ENCODE assay signal across 10 cellular contexts in genomic region chr17:35740997-35741931, GRCh38. TPM values are rescaled to one million over a fixed set of nuclear protein-coding genes. Genes with fewer than 3 reads are reported as not detected.
DNase-seq lines count a peak whose midpoint lies in the region; ATAC-seq lines count a peak whose summit lies in the region.
"Had no signal": no experiment of that assay in that cellular context is flagged by ENCODE, and none has a peak within 500 bp of the region (broad histone marks: within the 10 kb centered on the region; RNA-seq: fewer than 3 reads in every experiment).

No MANE protein-coding gene starts in this region.

- H3K27me3 Mint-ChIP-seq in activated naive CD8-positive, alpha-beta T cell treated with anti-CD3 and anti-CD28 coated beads for 36 hours = peaks cover 38% of the 10 kb centered on the region

- in situ Hi-C loops in ACHN (cut with HindIII; ENCODE audit: low pct_ligation_motif_present, low pct_unique_long_range_greater_than_20kb, low sequenced_read_pairs) = no loop called here

- H3K9me3 Mint-ChIP-seq in activated naive CD8-positive, alpha-beta T cell treated with anti-CD3 and anti-CD28 coated beads for 36 hours = no peaks in the 10 kb centered on the region

- DNase-seq in Right ventricle myocardium inferior (ENCODE audit: missing footprints) (no peak), cardiac septum (ENCODE audit: low spot score) (no peak), left lobe of liver (ENCODE audit: low spot score) (no peak), hippocampal formation (lab: John Stamatoyannopoulos, UW) (no peak), ACHN (no peak), occipital lobe (lab: John Stamatoyannopoulos, UW) (no peak)
- DNase-seq in activated naive CD8-positive, alpha-beta T cell treated with anti-CD3 and anti-CD28 coated beads for 36 hours = peak; percentile 54

- H3K4me3 ChIP-seq in thymus (ENCODE audit: low read length) = peak overlapping the region; percentile 12

- intact Hi-C loops in Right ventricle myocardium inferior (cut with DNase I) = no loop called here
- intact Hi-C loops in cardiac septum (cut with DNase I) = no loop called here

- no peak overlapping the region for H3K27ac Mint-ChIP-seq in activated naive CD8-positive, alpha-beta T cell treated with anti-CD3 and anti-CD28 coated beads for 36 hours

- 22% methylated on average over 73 of the region's 73 CpGs for WGBS in thymus

- H3K36me3 Mint-ChIP-seq in activated naive CD8-positive, alpha-beta T cell treated with anti-CD3 and anti-CD28 coated beads for 36 hours = no peaks in the 10 kb centered on the region

- no peaks in the 10 kb centered on the region for H3K4me1 ChIP-seq in thymus (ENCODE audit: control insufficient read depth, insufficient read depth, low read length)
- H3K4me1 ChIP-seq: prostate gland had no signal

- ATAC-seq in Right ventricle myocardium inferior (peak; percentile 16), left lobe of liver (peak; percentile 45)

- H3K9me3 ChIP-seq in thymus (ENCODE audit: control insufficient read depth) = no peaks in the 10 kb centered on the region
- H3K9me3 ChIP-seq: prostate gland had no signal

- H3K4me1 Mint-ChIP-seq in activated naive CD8-positive, alpha-beta T cell treated with anti-CD3 and anti-CD28 coated beads for 36 hours = peaks cover 5% of the 10 kb centered on the region

- no peaks in the 10 kb centered on the region for H3K36me3 ChIP-seq in thymus (ENCODE audit: control insufficient read depth, insufficient read depth)
- H3K36me3 ChIP-seq: prostate gland had no signal

- peaks cover 10% of the 10 kb centered on the region for H3K27me3 ChIP-seq in thymus (ENCODE audit: control insufficient read depth, insufficient read depth)

- H3K27ac ChIP-seq in thymus (ENCODE audit: low read depth) = no peak overlapping the region
- H3K27ac ChIP-seq: prostate gland had no signal

- H3K4me3 Mint-ChIP-seq in activated naive CD8-positive, alpha-beta T cell treated with anti-CD3 and anti-CD28 coated beads for 36 hours = peak overlapping the region; percentile 50

RNA-seq across cellular contexts. Expression of gene RASL10B, which starts 9.8 kb away (rescaled TPM):
- total RNA-seq in Right ventricle myocardium inferior (18.9 TPM), cardiac septum (22.0 TPM), left lobe of liver (2.3 TPM), occipital lobe (5.1 TPM)
- total RNA-seq in activated naive CD8-positive, alpha-beta T cell treated with anti-CD3 and anti-CD28 coated beads for 36 hours = 1 to 10 TPM; 2.5 to 2.6 TPM
- polyA plus RNA-seq in thymus = 0.80 TPM

RNA-seq across cellular contexts. Expression of gene GAS2L2, which starts 11.8 kb away (rescaled TPM):
- total RNA-seq in Right ventricle myocardium inferior = 0.27 TPM
- total RNA-seq in cardiac septum = 0.08 TPM
- under 1 TPM; 0.40 to 0.43 TPM for total RNA-seq in activated naive CD8-positive, alpha-beta T cell treated with anti-CD3 and anti-CD28 coated beads for 36 hours
- total RNA-seq in left lobe of liver = not detected
- 0.21 TPM for polyA plus RNA-seq in thymus
- total RNA-seq in occipital lobe = 0.16 TPM
- total RNA-seq: dermis microvascular lymphatic vessel endothelial cell, prostate gland had no signal

RNA-seq across cellular contexts. Expression of gene C17orf50, which starts 19.4 kb away (rescaled TPM):
- not detected for total RNA-seq in Right ventricle myocardium inferior
- not detected for total RNA-seq in cardiac septum
- total RNA-seq in activated naive CD8-positive, alpha-beta T cell treated with anti-CD3 and anti-CD28 coated beads for 36 hours = not detected
- total RNA-seq in left lobe of liver = not detected
- 0.14 TPM for polyA plus RNA-seq in thymus
- not detected for total RNA-seq in occipital lobe
- total RNA-seq: dermis microvascular lymphatic vessel endothelial cell had no signal

RNA-seq across cellular contexts. Expression of gene MMP28, which starts 54.2 kb away (rescaled TPM):
- total RNA-seq in Right ventricle myocardium inferior (2.3 TPM), cardiac septum (1.2 TPM), left lobe of liver (0.45 TPM), occipital lobe (8.9 TPM)
- under 1 TPM; 0.21 to 0.50 TPM for total RNA-seq in activated naive CD8-positive, alpha-beta T cell treated with anti-CD3 and anti-CD28 coated beads for 36 hours
- polyA plus RNA-seq in thymus = 4.7 TPM
